Comparison of ENCODE assay signal across 2 cellular contexts in the genomic region with DNA sequence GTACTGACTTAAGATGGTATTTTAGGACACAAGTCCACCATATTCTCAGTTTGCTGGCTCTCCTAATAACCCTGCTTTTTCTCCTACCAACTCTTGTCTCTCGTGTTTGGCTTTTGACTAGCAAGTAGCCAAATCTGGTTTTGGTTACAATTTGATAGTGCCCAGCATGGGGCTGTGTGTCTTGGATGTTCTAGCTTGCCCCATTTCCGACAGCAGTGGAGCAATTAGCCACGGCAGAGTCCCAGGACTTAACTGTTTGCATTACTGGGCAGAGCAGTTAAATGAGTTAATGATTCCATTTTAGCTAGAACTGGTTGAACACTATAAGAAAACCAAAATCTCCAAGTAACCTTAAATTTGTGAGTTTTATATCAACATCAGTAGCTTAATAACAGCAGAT.
TF ChIP-seq lines count a peak whose summit lies in the region.

No MANE protein-coding gene starts in this region.

TF ChIP-seq in SK-N-SH, 30 proteins besides CTCF, POLR2A, EP300 and RAD21:
- TF ChIP-seq RFX5 (IDR thresholded peaks at IDR 0.05; ENCODE audit: low read length) (no peak), NRF1 (IDR thresholded peaks at IDR 0.05; ENCODE audit: low read depth, low read length) (no peak), TEAD4 (IDR thresholded peaks at IDR 0.05; ENCODE audit: borderline replicate concordance, insufficient read depth) (no peak), MEF2A (IDR thresholded peaks at IDR 0.05; ENCODE audit: borderline replicate concordance, low read depth) (no peak), MXI1 (IDR thresholded peaks at IDR 0.05; ENCODE audit: low read depth, low read length) (no peak)
- TF ChIP-seq, protein P1, sequence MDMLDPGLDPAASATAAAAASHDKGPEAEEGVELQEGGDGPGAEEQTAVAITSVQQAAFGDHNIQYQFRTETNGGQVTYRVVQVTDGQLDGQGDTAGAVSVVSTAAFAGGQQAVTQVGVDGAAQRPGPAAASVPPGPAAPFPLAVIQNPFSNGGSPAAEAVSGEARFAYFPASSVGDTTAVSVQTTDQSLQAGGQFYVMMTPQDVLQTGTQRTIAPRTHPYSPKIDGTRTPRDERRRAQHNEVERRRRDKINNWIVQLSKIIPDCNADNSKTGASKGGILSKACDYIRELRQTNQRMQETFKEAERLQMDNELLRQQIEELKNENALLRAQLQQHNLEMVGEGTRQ (IDR thresholded peaks at IDR 0.05; ENCODE audit: borderline replicate concordance, low read depth, low read length), result no peak
- TF ChIP-seq, protein P2, sequence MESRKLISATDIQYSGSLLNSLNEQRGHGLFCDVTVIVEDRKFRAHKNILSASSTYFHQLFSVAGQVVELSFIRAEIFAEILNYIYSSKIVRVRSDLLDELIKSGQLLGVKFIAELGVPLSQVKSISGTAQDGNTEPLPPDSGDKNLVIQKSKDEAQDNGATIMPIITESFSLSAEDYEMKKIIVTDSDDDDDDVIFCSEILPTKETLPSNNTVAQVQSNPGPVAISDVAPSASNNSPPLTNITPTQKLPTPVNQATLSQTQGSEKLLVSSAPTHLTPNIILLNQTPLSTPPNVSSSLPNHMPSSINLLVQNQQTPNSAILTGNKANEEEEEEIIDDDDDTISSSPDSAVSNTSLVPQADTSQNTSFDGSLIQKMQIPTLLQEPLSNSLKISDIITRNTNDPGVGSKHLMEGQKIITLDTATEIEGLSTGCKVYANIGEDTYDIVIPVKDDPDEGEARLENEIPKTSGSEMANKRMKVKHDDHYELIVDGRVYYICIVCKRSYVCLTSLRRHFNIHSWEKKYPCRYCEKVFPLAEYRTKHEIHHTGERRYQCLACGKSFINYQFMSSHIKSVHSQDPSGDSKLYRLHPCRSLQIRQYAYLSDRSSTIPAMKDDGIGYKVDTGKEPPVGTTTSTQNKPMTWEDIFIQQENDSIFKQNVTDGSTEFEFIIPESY (IDR thresholded peaks at IDR 0.05; ENCODE audit: borderline replicate concordance, low read depth), result no peak
TF ChIP-seq in SK-N-SH: peak in this region for 0.

TF ChIP-seq in SK-N-SH treated with all-trans-retinoic acid at 6 μM for 48 hours, 23 proteins besides CTCF, POLR2A, EP300 and RAD21:
- TF ChIP-seq GLIS3 (CRISPR knock-in tag; IDR thresholded peaks at IDR 0.05), result no peak
- TF ChIP-seq BACH2 (CRISPR knock-in tag; IDR thresholded peaks at IDR 0.05; ENCODE audit: borderline replicate concordance), result no peak
